ENCODE assay signal across 8 cellular contexts in genomic region chr15:88704791-88705768, GRCh38.
DNase-seq lines count a peak whose midpoint lies in the region; ATAC-seq and TF ChIP-seq lines count a peak whose summit lies in the region.

No MANE protein-coding gene starts in this region.

- H3K4me3 ChIP-seq in BLaER1 treated with 17β-estradiol and CSF1 and Interleukin-3, amounts not matched to agents 10 nM and 100 nM: peak overlapping the region in 2 of 10 experiments; percentile 24 to 50; a peak in 4 of 20 replicates
- peak overlapping the region; percentile 48 for H3K4me3 ChIP-seq in NT2/D1 (ENCODE audit: insufficient read length, low read depth)
- peak overlapping the region; percentile 39 to 42 for H3K4me3 ChIP-seq in esophagus (ENCODE audit: low read depth in 1 of 2, low read length in 2 of 2)
- no peak overlapping the region for H3K4me3 ChIP-seq in mucosa of descending colon
- H3K4me3 ChIP-seq in thyroid gland (replicated peaks in 1 of 3): peak overlapping the region in 2 of 3 donors; percentile 34 to 40
- no peak overlapping the region for H3K4me3 ChIP-seq in OCI-LY7 (ENCODE audit: low read depth, low read length, poor library complexity, severe bottlenecking)

- no peaks in the 10 kb centered on the region for H4K20me1 ChIP-seq in BLaER1 treated with 17β-estradiol and CSF1 and Interleukin-3, amounts not matched to agents 10 nM and 100 nM
- no peaks in the 10 kb centered on the region; the same call in 1 of the 2 replicates for H4K20me1 ChIP-seq in OCI-LY7 (ENCODE audit: insufficient read depth, low read length)

- peak; percentile 28 for ATAC-seq in mucosa of descending colon
- ATAC-seq in GM19467 (IDR thresholded peaks at IDR 0.05; ENCODE audit: unreplicated experiment): no peak
- ATAC-seq in HG02938 (IDR thresholded peaks at IDR 0.05; ENCODE audit: unreplicated experiment): no peak

- POLR2A ChIA-PET in OCI-LY7 (lab: Charles Lee): no interaction called here

- no peaks in the 10 kb centered on the region for H3K79me2 ChIP-seq in OCI-LY7 (ENCODE audit: insufficient read depth, low read depth, low read length)

- BruUV-seq in OCI-LY7 (replicated peaks; lab: Mats Ljungman, UMichigan): no TSS peak

- WGBS in esophagus, 2 donors: 5 to 6% methylated on average over 43 to 60 of the region's 60 CpGs
- 7 to 8% methylated on average over 47 to 53 of the region's 60 CpGs for WGBS in thyroid gland, 2 donors

- H3K9ac ChIP-seq in BLaER1 treated with 17β-estradiol and CSF1 and Interleukin-3, amounts not matched to agents 10 nM and 100 nM: no peak overlapping the region
- H3K9ac ChIP-seq in NT2/D1 (ENCODE audit: insufficient read length, low read depth): peak overlapping the region; percentile 72

- H3K27me3 ChIP-seq in BLaER1 treated with 17β-estradiol and CSF1 and Interleukin-3, amounts not matched to agents 10 nM and 100 nM: peaks cover 33 to 56% (median 45%) of the 10 kb centered on the region in 11 experiments
- H3K27me3 ChIP-seq in NT2/D1 (ENCODE audit: insufficient read depth, insufficient read length) (peaks cover 53% of the 10 kb centered on the region), esophagus (ENCODE audit: control insufficient read depth in 1 of 2, insufficient read depth in 2 of 2, low read length in 2 of 2) (no peaks in the 10 kb centered on the region), thyroid gland (no peaks in the 10 kb centered on the region)

- no peak overlapping the region for H3K27ac ChIP-seq in BLaER1 treated with 17β-estradiol and CSF1 and Interleukin-3, amounts not matched to agents 10 nM and 100 nM
- H3K27ac ChIP-seq in esophagus (ENCODE audit: low read depth in 2 of 2, low read length in 1 of 2): no peak overlapping the region
- H3K27ac ChIP-seq in thyroid gland: no peak overlapping the region
- H3K27ac ChIP-seq in OCI-LY7 (ENCODE audit: low read depth, low read length, poor library complexity, severe bottlenecking): no peak overlapping the region

- CTCF ChIA-PET in OCI-LY7 (lab: Charles Lee; ENCODE audit: unreplicated experiment): no interaction called here

- H3K4me1 ChIP-seq in BLaER1 treated with 17β-estradiol and CSF1 and Interleukin-3, amounts not matched to agents 10 nM and 100 nM: peaks cover 0 to 5% (median 0%) of the 10 kb centered on the region in 10 experiments; a peak in 4 of 20 replicates
- peaks cover 2% of the 10 kb centered on the region for H3K4me1 ChIP-seq in NT2/D1 (ENCODE audit: insufficient read depth, insufficient read length)
- peaks cover 2% of the 10 kb centered on the region in 2 donors for H3K4me1 ChIP-seq in esophagus (ENCODE audit: control insufficient read depth in 2 of 2, insufficient read depth in 2 of 2, low read length in 1 of 2)
- peaks cover 2% of the 10 kb centered on the region for H3K4me1 ChIP-seq in mucosa of descending colon (ENCODE audit: low read depth)
- H3K4me1 ChIP-seq in thyroid gland: peaks cover 0 to 12% of the 10 kb centered on the region in 2 donors
- H3K4me1 ChIP-seq in OCI-LY7 (ENCODE audit: insufficient read depth, low read length, poor library complexity, severe bottlenecking): no peaks in the 10 kb centered on the region

- peak overlapping the region in 9 of 11 experiments; percentile 28 to 66 (median 40); a peak in 12 of 22 replicates for H3K4me2 ChIP-seq in BLaER1 treated with 17β-estradiol and CSF1 and Interleukin-3, amounts not matched to agents 10 nM and 100 nM
- no peak overlapping the region for H3K4me2 ChIP-seq in OCI-LY7 (ENCODE audit: low read length)

- intact Hi-C loops in mucosa of descending colon (cut with DNase I, micrococcal nuclease): no loop called here
- intact Hi-C loops in thyroid gland (cut with DNase I): no loop called here
- intact Hi-C loops in OCI-LY7 (cut with micrococcal nuclease; ENCODE audit: unreplicated experiment): no loop called here

- TF ChIP-seq POLR2A in thyroid gland (IDR thresholded peaks at IDR 0.05): no peak

- no peaks in the 10 kb centered on the region for H3K36me3 ChIP-seq in BLaER1 treated with 17β-estradiol and CSF1 and Interleukin-3, amounts not matched to agents 10 nM and 100 nM
- H3K36me3 ChIP-seq in NT2/D1 (ENCODE audit: insufficient read depth, insufficient read length, low read length) (no peaks in the 10 kb centered on the region), esophagus (ENCODE audit: control insufficient read depth in 2 of 2, insufficient read depth in 2 of 2, low read length in 1 of 2) (no peaks in the 10 kb centered on the region), mucosa of descending colon (ENCODE audit: low read depth) (no peaks in the 10 kb centered on the region), thyroid gland (no peaks in the 10 kb centered on the region), OCI-LY7 (ENCODE audit: insufficient read depth, low read length) (no peaks in the 10 kb centered on the region)

- no peak overlapping the region for H2AFZ ChIP-seq in OCI-LY7 (ENCODE audit: low read length)

- no peak for TF ChIP-seq CTCF in mucosa of descending colon (IDR thresholded peaks at IDR 0.05)
- TF ChIP-seq CTCF in thyroid gland (IDR thresholded peaks at IDR 0.05): no peak
- no peak for TF ChIP-seq CTCF in OCI-LY7 (conservative IDR thresholded peaks at IDR 0.05; ENCODE audit: low read length)

- DNase-seq in NT2/D1 (ENCODE audit: low read depth, low spot score) (no peak), mucosa of descending colon (peak in 2 of 3 donors; percentile 11 to 44), thyroid gland (peak; percentile 64 to 68), OCI-LY7 (ENCODE audit: low spot score) (no peak)

- H3K9me3 ChIP-seq in BLaER1 treated with 17β-estradiol and CSF1 and Interleukin-3, amounts not matched to agents 10 nM and 100 nM (replicated peaks in 1 of 11): peaks cover 0 to 12% (median 5%) of the 10 kb centered on the region in 11 experiments; a peak in 5 of 22 replicates
- no peaks in the 10 kb centered on the region for H3K9me3 ChIP-seq in NT2/D1 (ENCODE audit: insufficient read depth, low read length)
- H3K9me3 ChIP-seq in esophagus (ENCODE audit: control insufficient read depth in 2 of 2, insufficient read depth in 1 of 2, low read depth in 1 of 2, low read length in 1 of 2): no peaks in the 10 kb centered on the region
- no peaks in the 10 kb centered on the region for H3K9me3 ChIP-seq in mucosa of descending colon
- H3K9me3 ChIP-seq in thyroid gland: no peaks in the 10 kb centered on the region
- no peaks in the 10 kb centered on the region for H3K9me3 ChIP-seq in OCI-LY7 (ENCODE audit: low read length)

- H3K9me2 ChIP-seq in OCI-LY7 (ENCODE audit: insufficient read depth, low read length): no peaks in the 10 kb centered on the region

Comparison
In these comparisons a context has a peak if more than half of its experiments do, and no peak if none do; other contexts are left out.
1. H3K4me3 ChIP-seq: peak in NT2/D1 (single experiment), esophagus (2 of 2) and thyroid gland (2 of 3); none in mucosa of descending colon (single experiment) and OCI-LY7 (single experiment).
2. DNase-seq: peak in mucosa of descending colon (2 of 3) and thyroid gland (2 of 2); none in NT2/D1 (single experiment) and OCI-LY7 (single experiment).